1 cellular context compared by ENCODE assay signal in genomic region chr6:26613717-26614683, GRCh38.
TF ChIP-seq lines count a peak whose summit lies in the region.

No MANE protein-coding gene starts in this region.

TF ChIP-seq in GM12878, 131 proteins besides CTCF, POLR2A, EP300 and RAD21 (continued from another document):
- TF ChIP-seq ELK1 (IDR thresholded peaks at IDR 0.05; ENCODE audit: low read depth, low read length) (no peak), YBX1 (IDR thresholded peaks at IDR 0.05) (no peak), NRF1 (conservative IDR thresholded peaks at IDR 0.05; ENCODE audit: low read depth, low read length) (no peak), SIX5 (IDR thresholded peaks at IDR 0.05; ENCODE audit: low read depth, low read length, severe bottlenecking) (no peak), PML (IDR thresholded peaks at IDR 0.05; ENCODE audit: low read length) (no peak)
